28 cellular contexts compared by ENCODE assay signal in genomic region chrX:97199501-97199900, GRCh38.
"Had no signal": no experiment of that assay in that cellular context is flagged by ENCODE, and none has a peak within 500 bp of the region (broad histone marks: within the 10 kb centered on the region; RNA-seq: fewer than 3 reads in every experiment).

No MANE protein-coding gene starts in this region.

- ATAC-seq: left lung; lower lobe of right lung; naive thymus-derived CD8-positive, alpha-beta T cell; right cardiac atrium had no signal

- H3K4me1 Mint-ChIP-seq: activated naive CD4-positive, alpha-beta T cell treated with anti-CD3 and anti-CD28 coated beads, Interleukin-2, amount 10 ng/mL, durations not matched to agents 7 days and 5 days; activated naive CD8-positive, alpha-beta T cell treated with anti-CD3 and anti-CD28 coated beads, Interleukin-2, amount 10 ng/mL, durations not matched to agents 7 days and 5 days; central memory CD8-positive, alpha-beta T cell; naive thymus-derived CD8-positive, alpha-beta T cell had no signal

- H3K4me3 Mint-ChIP-seq: activated naive CD4-positive, alpha-beta T cell treated with anti-CD3 and anti-CD28 coated beads, Interleukin-2, amount 10 ng/mL, durations not matched to agents 7 days and 5 days; activated naive CD8-positive, alpha-beta T cell treated with anti-CD3 and anti-CD28 coated beads, Interleukin-2, amount 10 ng/mL, durations not matched to agents 7 days and 5 days; activated T-cell treated with anti-CD3 and anti-CD28 coated beads, Interleukin-2, amount 50 U/mL, for 24 hours; central memory CD8-positive, alpha-beta T cell; naive thymus-derived CD8-positive, alpha-beta T cell; neural progenitor cell; T-helper 2 cell treated with Interferon-gamma antibody and Interleukin-4, amounts not matched to agents 5 μg/mL and 100 μg/mL, for 36 hours had no signal

- H3K9me3 ChIP-seq: colonic mucosa, left lung, lower lobe of right lung, thoracic aorta had no signal

- DNase-seq: activated CD4-positive, alpha-beta T cell treated with anti-CD3 and anti-CD28 coated beads for 48 hours; activated CD4-positive, alpha-beta T cell treated with anti-CD3 and anti-CD28 coated beads, Interleukin-2, amount 50 U/mL, for 48 hours; activated CD8-positive, alpha-beta memory T cell treated with anti-CD3 and anti-CD28 coated beads for 24 hours; activated CD8-positive, alpha-beta memory T cell treated with anti-CD3 and anti-CD28 coated beads, Interleukin-2, amount 50 U/mL, for 4 hours; activated gamma-delta T cell; activated naive CD4-positive, alpha-beta T cell treated with anti-CD3 and anti-CD28 coated beads, Interleukin-2, amount 10 ng/mL, durations not matched to agents 7 days and 5 days; activated naive CD8-positive, alpha-beta T cell treated with anti-CD3 and anti-CD28 coated beads, Interleukin-2, amount 10 ng/mL, durations not matched to agents 7 days and 5 days; activated T-cell treated with anti-CD3 and anti-CD28 coated beads, Interleukin-2, amount 50 U/mL, for 24 hours; amygdala; colonic mucosa; effector memory CD4-positive, alpha-beta T cell; foreskin fibroblast; head of caudate nucleus; kidney glomerular epithelial cell; left lung; lower lobe of right lung; mesenchymal stem cell; naive thymus-derived CD8-positive, alpha-beta T cell; right cardiac atrium; spleen; stimulated activated naive CD4-positive, alpha-beta T cell treated with Interleukin-2 at 50 U/mL for 16 hours; T-helper 1 cell; trophoblast cell had no signal

- H3K27ac Mint-ChIP-seq: activated naive CD4-positive, alpha-beta T cell treated with anti-CD3 and anti-CD28 coated beads, Interleukin-2, amount 10 ng/mL, durations not matched to agents 7 days and 5 days; activated naive CD8-positive, alpha-beta T cell treated with anti-CD3 and anti-CD28 coated beads, Interleukin-2, amount 10 ng/mL, durations not matched to agents 7 days and 5 days; activated T-cell treated with anti-CD3 and anti-CD28 coated beads, Interleukin-2, amount 50 U/mL, for 24 hours; naive thymus-derived CD8-positive, alpha-beta T cell; neural progenitor cell; T-helper 2 cell treated with Interferon-gamma antibody and Interleukin-4, amounts not matched to agents 5 μg/mL and 100 μg/mL, for 36 hours had no signal

- H3K36me3 Mint-ChIP-seq: activated naive CD4-positive, alpha-beta T cell treated with anti-CD3 and anti-CD28 coated beads, Interleukin-2, amount 10 ng/mL, durations not matched to agents 7 days and 5 days; neural progenitor cell had no signal

- H3K4me1 ChIP-seq: colonic mucosa, left lung, lower lobe of right lung, spleen had no signal

- H3K27me3 Mint-ChIP-seq: activated naive CD4-positive, alpha-beta T cell treated with anti-CD3 and anti-CD28 coated beads, Interleukin-2, amount 10 ng/mL, durations not matched to agents 7 days and 5 days; activated naive CD8-positive, alpha-beta T cell treated with anti-CD3 and anti-CD28 coated beads, Interleukin-2, amount 10 ng/mL, durations not matched to agents 7 days and 5 days; central memory CD8-positive, alpha-beta T cell; naive thymus-derived CD8-positive, alpha-beta T cell had no signal

- H3K27me3 ChIP-seq: colonic mucosa, left lung, neural progenitor cell, spleen had no signal

- H3K36me3 ChIP-seq: colonic mucosa, left lung, lower lobe of right lung, neural progenitor cell, thoracic aorta had no signal

- H3K27ac ChIP-seq: colonic mucosa, left lung, lower lobe of right lung, neural progenitor cell, spleen, thoracic aorta, VCaP had no signal

- H3K4me3 ChIP-seq: colonic mucosa, left lung, lower lobe of right lung, neural progenitor cell, spleen, thoracic aorta had no signal

- H3K9ac ChIP-seq: neural progenitor cell had no signal
